Comparison of ENCODE assay signal across 20 cellular contexts in the genomic region with DNA sequence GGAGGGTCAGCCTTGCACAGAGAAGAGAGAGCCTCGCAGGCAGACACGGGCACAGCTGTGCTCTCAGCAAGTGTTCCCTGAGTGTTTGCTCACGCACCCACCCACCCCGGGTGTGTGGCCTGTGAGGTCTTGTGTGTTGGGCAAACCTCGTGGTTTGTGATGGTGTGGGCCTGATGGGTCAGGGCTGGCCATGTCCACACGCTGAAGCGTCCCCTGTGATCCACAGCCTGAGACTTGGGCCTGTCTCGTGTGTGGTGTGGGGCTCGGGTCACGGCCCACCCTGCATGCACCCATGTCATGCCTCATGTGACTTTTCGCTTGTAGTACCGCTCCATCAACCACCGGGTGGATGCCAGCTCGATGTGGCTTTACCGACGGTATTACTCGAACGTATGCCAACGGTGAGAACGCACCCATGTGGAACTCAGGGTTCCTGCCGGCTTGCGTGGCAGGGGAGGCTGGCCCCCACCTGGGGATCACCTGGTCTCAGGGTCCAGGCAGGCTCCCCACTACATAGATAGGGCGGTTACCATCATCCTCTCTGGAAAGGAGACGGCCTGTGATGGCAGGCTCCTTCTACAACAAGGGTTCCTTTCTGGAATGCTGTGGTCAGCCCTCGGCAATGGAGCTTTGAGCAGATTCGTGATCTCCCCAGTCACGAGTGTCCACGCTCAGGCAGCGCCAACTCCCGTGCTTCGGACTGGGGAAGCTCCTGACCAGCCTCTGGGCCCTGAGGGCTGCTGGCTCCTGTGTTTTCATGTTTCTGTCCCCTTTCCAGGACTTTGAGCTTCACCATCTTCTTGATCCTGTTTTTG. TPM values are rescaled to one million over a fixed set of nuclear protein-coding genes. Genes with fewer than 3 reads are reported as not detected.
A peak's percentile ranks its signal among the peaks of the same experiment; 100 is the strongest.
DNase-seq lines count a peak whose midpoint lies in the region; ATAC-seq and TF ChIP-seq lines count a peak whose summit lies in the region.
"Had no signal": no experiment of that assay in that cellular context is flagged by ENCODE, and none has a peak within 500 bp of the region (broad histone marks: within the 10 kb centered on the region; RNA-seq: fewer than 3 reads in every experiment).

No MANE protein-coding gene starts in this region.

- peak overlapping the region; percentile 67 for H3K27ac Mint-ChIP-seq in dendritic cell treated with granulocyte-macrophage colony-stimulating factor and Interleukin-4, amounts not matched to agents 40 ng/mL and 50 ng/mL, for 4 days
- H3K27ac Mint-ChIP-seq in naive B cell = peak overlapping the region; percentile 54 to 99 (median 96)
- peak overlapping the region; percentile 69 for H3K27ac Mint-ChIP-seq in type B pancreatic cell
- H3K27ac Mint-ChIP-seq: activated T-cell treated with anti-CD3 and anti-CD28 coated beads, Interleukin-2, amount 50 U/mL, for 72 hours had no signal

- H3K9me3 Mint-ChIP-seq in dendritic cell treated with granulocyte-macrophage colony-stimulating factor and Interleukin-4, amounts not matched to agents 40 ng/mL and 50 ng/mL, for 4 days = no peaks in the 10 kb centered on the region
- H3K9me3 Mint-ChIP-seq in naive B cell = no peaks in the 10 kb centered on the region
- no peaks in the 10 kb centered on the region for H3K9me3 Mint-ChIP-seq in type B pancreatic cell
- H3K9me3 Mint-ChIP-seq: activated T-cell treated with anti-CD3 and anti-CD28 coated beads, Interleukin-2, amount 50 U/mL, for 72 hours had no signal

- peaks cover 88% of the 10 kb centered on the region for H3K4me1 Mint-ChIP-seq in dendritic cell treated with granulocyte-macrophage colony-stimulating factor and Interleukin-4, amounts not matched to agents 40 ng/mL and 50 ng/mL, for 4 days (ENCODE audit: low read depth)
- H3K4me1 Mint-ChIP-seq in naive B cell (peaks cover 27 to 62% (median 47%) of the 10 kb centered on the region in 3 donors), type B pancreatic cell (ENCODE audit: unreplicated experiment) (peaks cover 9% of the 10 kb centered on the region)

- ATAC-seq in Right ventricle myocardium inferior (no peak), Right ventricle myocardium superior (ENCODE audit: poor library complexity) (no peak), naive B cell (ENCODE audit: low read depth in 2 of 2) (no peak), HG03521 (IDR thresholded peaks at IDR 0.05; ENCODE audit: unreplicated experiment) (no peak)
- ATAC-seq: activated T-cell treated with anti-CD3 and anti-CD28 coated beads, Interleukin-2, amount 50 U/mL, for 72 hours had no signal

- H3K27me3 Mint-ChIP-seq in dendritic cell treated with granulocyte-macrophage colony-stimulating factor and Interleukin-4, amounts not matched to agents 40 ng/mL and 50 ng/mL, for 4 days = no peaks in the 10 kb centered on the region
- no peaks in the 10 kb centered on the region for H3K27me3 Mint-ChIP-seq in naive B cell
- no peaks in the 10 kb centered on the region for H3K27me3 Mint-ChIP-seq in type B pancreatic cell

- H3K4me3 Mint-ChIP-seq in dendritic cell treated with granulocyte-macrophage colony-stimulating factor and Interleukin-4, amounts not matched to agents 40 ng/mL and 50 ng/mL, for 4 days = no peak overlapping the region
- H3K4me3 Mint-ChIP-seq in naive B cell = peak overlapping the region in 1 of 8 donors; percentile 29
- peak overlapping the region; percentile 70 for H3K4me3 Mint-ChIP-seq in type B pancreatic cell
- H3K4me3 Mint-ChIP-seq: activated T-cell treated with anti-CD3 and anti-CD28 coated beads, Interleukin-2, amount 50 U/mL, for 72 hours had no signal

- H3K36me3 Mint-ChIP-seq in dendritic cell treated with granulocyte-macrophage colony-stimulating factor and Interleukin-4, amounts not matched to agents 40 ng/mL and 50 ng/mL, for 4 days (ENCODE audit: low read depth) = peaks cover 62% of the 10 kb centered on the region
- H3K36me3 Mint-ChIP-seq in naive B cell (peaks cover 0 to 7% of the 10 kb centered on the region in 2 donors), type B pancreatic cell (no peaks in the 10 kb centered on the region)

- intact Hi-C loops in Right ventricle myocardium inferior (cut with DNase I) = loop anchor here (5.0 kb wide), 2 partner anchors 33 to 107 kb away; no protein-coding TSS in a partner anchor
- intact Hi-C loops in Right ventricle myocardium superior (cut with DNase I) = no loop called here
- intact Hi-C loops in dendritic cell treated with granulocyte-macrophage colony-stimulating factor and Interleukin-4, amounts not matched to agents 40 ng/mL and 50 ng/mL, for 4 days (cut with micrococcal nuclease) = no loop called here

- DNase-seq in Right ventricle myocardium inferior (ENCODE audit: missing footprints) = peak; percentile 61
- DNase-seq in Right ventricle myocardium superior = no peak
- no peak for DNase-seq in naive B cell
- no peak for DNase-seq in type B pancreatic cell (ENCODE audit: extremely low spot score, unreplicated experiment)
- no peak for DNase-seq in NCI-H345 (lab: John Stamatoyannopoulos, UW)
- no peak for DNase-seq in stimulated activated CD4-positive, alpha-beta T cell treated with anti-CD3 and anti-CD28 coated beads, Interleukin-4, amount 100 ng/mL, for 24 hours
- DNase-seq: 8988T; activated CD8-positive, alpha-beta memory T cell treated with anti-CD3 and anti-CD28 coated beads for 24 hours; activated naive CD4-positive, alpha-beta T cell treated with anti-CD3 and anti-CD28 coated beads, Interleukin-2, amount 50 U/mL, for 16 hours; activated T-cell treated with anti-CD3 and anti-CD28 coated beads, Interleukin-2, amount 50 U/mL, for 72 hours; AML-193; mesenchymal stem cell; NCI-H187 treated with DMSO at 0.1 percent for 48 hours; NCI-H446; SK-N-SH; T1000 had no signal

- TF ChIP-seq CTCF in type B pancreatic cell (conservative IDR thresholded peaks at IDR 0.05) = no peak

RNA-seq across cellular contexts. Expression of gene TPCN2, which starts 5.9 kb away (rescaled TPM):
- total RNA-seq in Right ventricle myocardium inferior (9.1 TPM), Right ventricle myocardium superior (7.6 TPM), type B pancreatic cell (ENCODE audit: low replicate concordance) (19.5 and 20.7 TPM in 2 replicates)
- polyA plus RNA-seq in naive B cell (ENCODE audit: low read depth in 6 of 6) = 10 to 100 TPM in 1 of 6 donors, 1 to 10 TPM in 5; 4.8 to 12.5 (median 6.9) TPM

RNA-seq across cellular contexts. Expression of gene MRGPRF, which starts 41.6 kb away (rescaled TPM):
- total RNA-seq in Right ventricle myocardium inferior (7.6 TPM), Right ventricle myocardium superior (4.9 TPM), type B pancreatic cell (ENCODE audit: low replicate concordance) (0.43 and 1.4 TPM in 2 replicates)
- polyA plus RNA-seq in naive B cell (ENCODE audit: low read depth in 6 of 6) = not detected
- total RNA-seq: activated T-cell treated with anti-CD3 and anti-CD28 coated beads, Interleukin-2, amount 50 U/mL, for 72 hours; RPMI7951 had no signal
- polyA plus RNA-seq: neural cell had no signal
